12 cellular contexts compared by ENCODE assay signal in genomic region chr19:52621376-52621775, GRCh38. TPM values are rescaled to one million over a fixed set of nuclear protein-coding genes. Genes with fewer than 3 reads are reported as not detected.
DNase-seq lines count a peak whose midpoint lies in the region; ATAC-seq lines count a peak whose summit lies in the region.
"Had no signal": no experiment of that assay in that cellular context is flagged by ENCODE, and none has a peak within 500 bp of the region (broad histone marks: within the 10 kb centered on the region; RNA-seq: fewer than 3 reads in every experiment).

No MANE protein-coding gene starts in this region.

- no peak overlapping the region for H3K4ac ChIP-seq in mesendoderm (ENCODE audit: low read depth, low read length)

- peaks cover 3% of the 10 kb centered on the region for H3K79me1 ChIP-seq in mesendoderm (ENCODE audit: low read length)

- H3K27ac ChIP-seq in Karpas-422 (ENCODE audit: low read length) = no peak overlapping the region
- no peak overlapping the region for H3K27ac ChIP-seq in mesendoderm (ENCODE audit: low read depth, low read length)
- H3K27ac ChIP-seq: GM23248 had no signal

- CTCF ChIA-PET in activated CD8-positive, alpha-beta T cell treated with anti-CD3 and anti-CD28 coated beads, Interleukin-2, amount 10 ng/mL, durations not matched to agents 7 days and 5 days (lab: Charles Lee) = no interaction called here

- no peak for ATAC-seq in activated CD8-positive, alpha-beta T cell treated with anti-CD3 and anti-CD28 coated beads, Interleukin-2, amount 10 ng/mL, durations not matched to agents 7 days and 5 days
- peak; percentile 57 for ATAC-seq in memory B cell (ENCODE audit: low read depth)
- peak; percentile 58 for ATAC-seq in stimulated activated memory B cell treated with anti-CD40 and anti-IgM and Interleukin-4, amounts not matched to agents 10 μg/mL and 1 μg/mL and 100 μg/mL, for 72 hours
- ATAC-seq in activated T-helper 17 cell treated with anti-CD3 and anti-CD28 coated beads, Interleukin-2, amount 50 U/mL, for 72 hours (replicated peaks) = no peak

- DNase-seq in Karpas-422 (peak; percentile 40), memory B cell (ENCODE audit: low spot score in 2 of 2) (no peak), mesendoderm (no peak), HPDE6-E6E7 (ENCODE audit: extremely low spot score) (no peak)
- DNase-seq in activated CD8-positive, alpha-beta T cell treated with anti-CD3 and anti-CD28 coated beads, Interleukin-2, amount 10 ng/mL, durations not matched to agents 7 days and 5 days = no peak
- DNase-seq: DMS 273 treated with DMSO at 0.1 percent for 48 hours, GM23248, KBM-7, NCI-H1092, NCI-H1694 had no signal

- H3K4me2 ChIP-seq in Karpas-422 (ENCODE audit: low read depth, low read length, poor library complexity, severe bottlenecking) (no peak overlapping the region), mesendoderm (ENCODE audit: low read length) (no peak overlapping the region)

- H4K5ac ChIP-seq in mesendoderm (ENCODE audit: low read length) = no peak overlapping the region

- H4K8ac ChIP-seq in mesendoderm (ENCODE audit: low read depth, low read length) = no peak overlapping the region

- H3K27me3 ChIP-seq in Karpas-422 (ENCODE audit: low read length) (no peaks in the 10 kb centered on the region), mesendoderm (ENCODE audit: insufficient read depth, low read length, poor library complexity) (no peaks in the 10 kb centered on the region)

- WGBS in mesendoderm (ENCODE audit: extremely low coverage, insufficient coverage, low lambda C conversion rate) = no CpG with 5 or more reads among the region's 3 CpGs

- no peaks in the 10 kb centered on the region for H4K20me1 ChIP-seq in Karpas-422 (ENCODE audit: insufficient read depth, low read depth, low read length)

- no peak overlapping the region for H2AFZ ChIP-seq in Karpas-422 (ENCODE audit: low read length)
- H2AFZ ChIP-seq: GM23248 had no signal

- no peaks in the 10 kb centered on the region for H3K9me2 ChIP-seq in Karpas-422 (replicated peaks; ENCODE audit: insufficient read depth, low read length)

- POLR2A ChIA-PET in activated CD8-positive, alpha-beta T cell treated with anti-CD3 and anti-CD28 coated beads, Interleukin-2, amount 10 ng/mL, durations not matched to agents 7 days and 5 days (lab: Charles Lee) = no interaction called here

- H3K23ac ChIP-seq in mesendoderm (ENCODE audit: low read length) = no peak overlapping the region

- no peak overlapping the region for H2BK120ac ChIP-seq in mesendoderm (ENCODE audit: low read depth, low read length)

- H3K9ac ChIP-seq in Karpas-422 (ENCODE audit: low read length) (no peak overlapping the region), mesendoderm (ENCODE audit: low read length) (no peak overlapping the region)
- H3K9ac ChIP-seq: GM23248 had no signal

- no peak overlapping the region for H3K56ac ChIP-seq in mesendoderm (ENCODE audit: low read length)

- H3K4me3 ChIP-seq in Karpas-422 (ENCODE audit: low read length) = no peak overlapping the region
- no peak overlapping the region for H3K4me3 ChIP-seq in mesendoderm (ENCODE audit: low read length)
- H3K4me3 ChIP-seq: GM23248 had no signal

- H3K4me1 Mint-ChIP-seq in activated CD8-positive, alpha-beta T cell treated with anti-CD3 and anti-CD28 coated beads, Interleukin-2, amount 10 ng/mL, durations not matched to agents 7 days and 5 days (ENCODE audit: low read depth) = peaks cover 17% of the 10 kb centered on the region
- peaks cover 20% of the 10 kb centered on the region for H3K4me1 Mint-ChIP-seq in memory B cell
- H3K4me1 Mint-ChIP-seq in stimulated activated memory B cell treated with anti-CD40 and anti-IgM and Interleukin-4, amounts not matched to agents 10 μg/mL and 1 μg/mL and 100 μg/mL, for 72 hours = peaks cover 18% of the 10 kb centered on the region
- peaks cover 16% of the 10 kb centered on the region for H3K4me1 Mint-ChIP-seq in activated T-helper 17 cell treated with anti-CD3 and anti-CD28 coated beads, Interleukin-2, amount 50 U/mL, for 72 hours

- H2BK5ac ChIP-seq in mesendoderm (ENCODE audit: low read length) = no peak overlapping the region

- no peak overlapping the region for H3K4me3 Mint-ChIP-seq in activated CD8-positive, alpha-beta T cell treated with anti-CD3 and anti-CD28 coated beads, Interleukin-2, amount 10 ng/mL, durations not matched to agents 7 days and 5 days
- H3K4me3 Mint-ChIP-seq in memory B cell = no peak overlapping the region
- no peak overlapping the region for H3K4me3 Mint-ChIP-seq in stimulated activated memory B cell treated with anti-CD40 and anti-IgM and Interleukin-4, amounts not matched to agents 10 μg/mL and 1 μg/mL and 100 μg/mL, for 72 hours
- no peak overlapping the region for H3K4me3 Mint-ChIP-seq in activated T-helper 17 cell treated with anti-CD3 and anti-CD28 coated beads, Interleukin-2, amount 50 U/mL, for 72 hours

- peaks cover 67% of the 10 kb centered on the region for H3K79me2 ChIP-seq in Karpas-422 (ENCODE audit: low read length)
- no peaks in the 10 kb centered on the region for H3K79me2 ChIP-seq in mesendoderm (ENCODE audit: control insufficient read depth, insufficient read depth, low read length)

- no peaks in the 10 kb centered on the region for H3K4me1 ChIP-seq in Karpas-422 (ENCODE audit: low read length)
- no peaks in the 10 kb centered on the region for H3K4me1 ChIP-seq in mesendoderm (ENCODE audit: control insufficient read depth, low read depth, low read length)

- peaks cover 8% of the 10 kb centered on the region for H3K9me3 ChIP-seq in Karpas-422 (ENCODE audit: low read length)

- H3K9me3 Mint-ChIP-seq in activated CD8-positive, alpha-beta T cell treated with anti-CD3 and anti-CD28 coated beads, Interleukin-2, amount 10 ng/mL, durations not matched to agents 7 days and 5 days (ENCODE audit: insufficient read depth) = peaks cover 32% of the 10 kb centered on the region
- H3K9me3 Mint-ChIP-seq in memory B cell = peaks cover 3% of the 10 kb centered on the region
- peaks cover 12% of the 10 kb centered on the region for H3K9me3 Mint-ChIP-seq in stimulated activated memory B cell treated with anti-CD40 and anti-IgM and Interleukin-4, amounts not matched to agents 10 μg/mL and 1 μg/mL and 100 μg/mL, for 72 hours
- H3K9me3 Mint-ChIP-seq in activated T-helper 17 cell treated with anti-CD3 and anti-CD28 coated beads, Interleukin-2, amount 50 U/mL, for 72 hours = peaks cover 16% of the 10 kb centered on the region

- no peak overlapping the region for H3K18ac ChIP-seq in mesendoderm (ENCODE audit: low read length)

- H3K27me3 Mint-ChIP-seq in activated CD8-positive, alpha-beta T cell treated with anti-CD3 and anti-CD28 coated beads, Interleukin-2, amount 10 ng/mL, durations not matched to agents 7 days and 5 days (ENCODE audit: low read depth) = no peaks in the 10 kb centered on the region
- H3K27me3 Mint-ChIP-seq in memory B cell = no peaks in the 10 kb centered on the region
- H3K27me3 Mint-ChIP-seq in stimulated activated memory B cell treated with anti-CD40 and anti-IgM and Interleukin-4, amounts not matched to agents 10 μg/mL and 1 μg/mL and 100 μg/mL, for 72 hours = no peaks in the 10 kb centered on the region
- H3K27me3 Mint-ChIP-seq in activated T-helper 17 cell treated with anti-CD3 and anti-CD28 coated beads, Interleukin-2, amount 50 U/mL, for 72 hours = no peaks in the 10 kb centered on the region

- H2AK5ac ChIP-seq in mesendoderm (ENCODE audit: low read length) = no peak overlapping the region

- H3K27ac Mint-ChIP-seq in activated CD8-positive, alpha-beta T cell treated with anti-CD3 and anti-CD28 coated beads, Interleukin-2, amount 10 ng/mL, durations not matched to agents 7 days and 5 days = peak overlapping the region; percentile 24
- peak overlapping the region; percentile 32 for H3K27ac Mint-ChIP-seq in memory B cell
- H3K27ac Mint-ChIP-seq in stimulated activated memory B cell treated with anti-CD40 and anti-IgM and Interleukin-4, amounts not matched to agents 10 μg/mL and 1 μg/mL and 100 μg/mL, for 72 hours = peak overlapping the region; percentile 34
- H3K27ac Mint-ChIP-seq in activated T-helper 17 cell treated with anti-CD3 and anti-CD28 coated beads, Interleukin-2, amount 50 U/mL, for 72 hours = no peak overlapping the region

- H3K36me3 ChIP-seq in Karpas-422 (ENCODE audit: insufficient read depth, low read length) (peaks cover 78% of the 10 kb centered on the region), mesendoderm (ENCODE audit: control insufficient read depth, insufficient read depth, low read length) (peaks cover 5% of the 10 kb centered on the region)

- peaks cover 32% of the 10 kb centered on the region for H3K36me3 Mint-ChIP-seq in activated CD8-positive, alpha-beta T cell treated with anti-CD3 and anti-CD28 coated beads, Interleukin-2, amount 10 ng/mL, durations not matched to agents 7 days and 5 days (ENCODE audit: low read depth)
- H3K36me3 Mint-ChIP-seq in memory B cell = peaks cover 37% of the 10 kb centered on the region
- H3K36me3 Mint-ChIP-seq in stimulated activated memory B cell treated with anti-CD40 and anti-IgM and Interleukin-4, amounts not matched to agents 10 μg/mL and 1 μg/mL and 100 μg/mL, for 72 hours = peaks cover 61% of the 10 kb centered on the region
- H3K36me3 Mint-ChIP-seq in activated T-helper 17 cell treated with anti-CD3 and anti-CD28 coated beads, Interleukin-2, amount 50 U/mL, for 72 hours (ENCODE audit: low read depth) = no peaks in the 10 kb centered on the region

- no peak overlapping the region for H2BK15ac ChIP-seq in mesendoderm (replicated peaks; ENCODE audit: low read depth)

RNA-seq across cellular contexts. Expression of gene ZNF83, which starts 16.8 kb away (rescaled TPM):
- total RNA-seq in Karpas-422 (2014; rRNA removed; shearing (Covaris generic); ENCODE audit: low replicate concordance) = 95.9 and 115 TPM in 2 replicates
- total RNA-seq in activated CD8-positive, alpha-beta T cell treated with anti-CD3 and anti-CD28 coated beads, Interleukin-2, amount 10 ng/mL, durations not matched to agents 7 days and 5 days = 10 to 100 TPM; 51.5 to 53.5 TPM
- 10 to 100 TPM; 31.2 to 41.8 TPM for total RNA-seq in activated T-helper 17 cell treated with anti-CD3 and anti-CD28 coated beads, Interleukin-2, amount 50 U/mL, for 72 hours
- 14.9 TPM for polyA plus RNA-seq in mesendoderm (2013, experiment 1 of 2)
- polyA plus RNA-seq in mesendoderm (2013, experiment 2 of 2) = 14.0 TPM

RNA-seq across cellular contexts. Expression of gene ZNF701, which starts 51.3 kb away (rescaled TPM):
- 24.0 and 43.8 TPM in 2 replicates for total RNA-seq in Karpas-422 (2014; rRNA removed; shearing (Covaris generic); ENCODE audit: low replicate concordance)
- 10 to 100 TPM; 34.3 to 35.8 TPM for total RNA-seq in activated CD8-positive, alpha-beta T cell treated with anti-CD3 and anti-CD28 coated beads, Interleukin-2, amount 10 ng/mL, durations not matched to agents 7 days and 5 days
- total RNA-seq in activated T-helper 17 cell treated with anti-CD3 and anti-CD28 coated beads, Interleukin-2, amount 50 U/mL, for 72 hours = 10 to 100 TPM; 15.1 to 41.6 TPM
- polyA plus RNA-seq in mesendoderm (2013, experiment 1 of 2) = 11.5 TPM
- polyA plus RNA-seq in mesendoderm (2013, experiment 2 of 2) = 11.2 TPM

Comparison
In these comparisons a context has a peak if more than half of its experiments do, and no peak if none do; other contexts are left out.
1. ATAC-seq: peak in memory B cell (single experiment) and stimulated activated memory B cell treated with anti-CD40 and anti-IgM and Interleukin-4, amounts not matched to agents 10 μg/mL and 1 μg/mL and 100 μg/mL, for 72 hours (single experiment); none in activated CD8-positive, alpha-beta T cell treated with anti-CD3 and anti-CD28 coated beads, Interleukin-2, amount 10 ng/mL, durations not matched to agents 7 days and 5 days (single experiment) and activated T-helper 17 cell treated with anti-CD3 and anti-CD28 coated beads, Interleukin-2, amount 50 U/mL, for 72 hours (single experiment).